9 cellular contexts compared by ENCODE assay signal in genomic region chrX:119734897-119735339, GRCh38. TPM values are rescaled to one million over a fixed set of nuclear protein-coding genes. Genes with fewer than 3 reads are reported as not detected.
DNase-seq lines count a peak whose midpoint lies in the region; ATAC-seq, FAIRE-seq and TF ChIP-seq lines count a peak whose summit lies in the region.
"Had no signal": no experiment of that assay in that cellular context is flagged by ENCODE, and none has a peak within 500 bp of the region (broad histone marks: within the 10 kb centered on the region; RNA-seq: fewer than 3 reads in every experiment).

No MANE protein-coding gene starts in this region.

- H3K4me1 ChIP-seq in breast epithelium: no peaks in the 10 kb centered on the region

- no TSS peak for BruUV-seq in MCF 10A (replicated peaks; lab: Mats Ljungman, UMichigan)

- H3K4me3 Mint-ChIP-seq in MCF 10A (ENCODE audit: unreplicated experiment): no peak overlapping the region

- H3K36me3 ChIP-seq in breast epithelium (no peaks in the 10 kb centered on the region), WERI-Rb-1 (no peaks in the 10 kb centered on the region)

- H3K4me1 Mint-ChIP-seq in MCF 10A (ENCODE audit: insufficient read depth, unreplicated experiment): peaks cover 6% of the 10 kb centered on the region

- no peaks in the 10 kb centered on the region for H3K36me3 Mint-ChIP-seq in MCF 10A (ENCODE audit: insufficient read depth, unreplicated experiment)

- H3K9me3 Mint-ChIP-seq in MCF 10A (ENCODE audit: unreplicated experiment): no peaks in the 10 kb centered on the region

- H3K27me3 Mint-ChIP-seq in MCF 10A (ENCODE audit: insufficient read depth, unreplicated experiment): peaks cover 18% of the 10 kb centered on the region

- DNase-seq in MCF 10A (ENCODE audit: unreplicated experiment) (peak; percentile 45), breast epithelium (ENCODE audit: low spot score in 2 of 2) (no peak), left lobe of liver (ENCODE audit: low spot score) (peak; percentile 76), WERI-Rb-1 (no peak), activated gamma-delta T cell (lab: John Stamatoyannopoulos, UW) (no peak), AML-193 (lab: John Stamatoyannopoulos, UW) (no peak), H54 (ENCODE audit: insufficient read length, low spot score) (no peak)

- TF ChIP-seq CTCF in MCF 10A (IDR thresholded peaks at IDR 0.05; ENCODE audit: unreplicated experiment) (no peak), breast epithelium (IDR thresholded peaks at IDR 0.05) (no peak), WERI-Rb-1 (IDR thresholded peaks at IDR 0.05; ENCODE audit: low read depth, low read length) (no peak)

- no peak overlapping the region for H3K4me3 ChIP-seq in breast epithelium
- H3K4me3 ChIP-seq in WERI-Rb-1 (ENCODE audit: low read depth, low read length): no peak overlapping the region

- ATAC-seq in SK-N-SH treated with all-trans-retinoic acid at 6 μM for 48 hours (peak; percentile 72), left lobe of liver (peak; percentile 89)

- no peak overlapping the region for H3K27ac Mint-ChIP-seq in MCF 10A (ENCODE audit: low read depth, unreplicated experiment)

- H3K27me3 ChIP-seq in breast epithelium (peaks cover 0 to 26% of the 10 kb centered on the region in 2 donors), WERI-Rb-1 (ENCODE audit: insufficient read depth, low read depth, severe bottlenecking) (peaks cover 11% of the 10 kb centered on the region)

- H3K9me3 ChIP-seq in breast epithelium (no peaks in the 10 kb centered on the region), WERI-Rb-1 (ENCODE audit: severe bottlenecking) (no peaks in the 10 kb centered on the region)

- TF ChIP-seq POLR2A in breast epithelium (IDR thresholded peaks at IDR 0.05): no peak
- no peak for TF ChIP-seq POLR2A in H54 (IDR thresholded peaks at IDR 0.05; ENCODE audit: low read depth, low read length)

- CTCF ChIA-PET in MCF 10A (lab: Yijun Ruan, JAX): interaction anchor here (0.6 to 1.2 kb wide), 3 partner anchors 125 to 219 kb away, joined by 3 to 4 read pairs (median 3); no protein-coding TSS in a partner anchor

- intact Hi-C loops in MCF 10A (cut with micrococcal nuclease): no loop called here
- intact Hi-C loops in breast epithelium (cut with DNase I; ENCODE audit: low total_unique reads): no loop called here

- POLR2A ChIA-PET in MCF 10A (lab: Yijun Ruan, JAX): interaction anchor here (0.6 to 0.7 kb wide), 2 partner anchors 26 to 142 kb away, joined by 3 to 4 read pairs; no protein-coding TSS in a partner anchor

- no peak for FAIRE-seq in H54 (lab: Jason Lieb, UNC)
- FAIRE-seq: H1 had no signal

- H3K27ac ChIP-seq in breast epithelium (no peak overlapping the region), WERI-Rb-1 (no peak overlapping the region)

TF ChIP-seq in SK-N-SH treated with all-trans-retinoic acid at 6 μM for 48 hours, 23 proteins besides CTCF, POLR2A, EP300 and RAD21 (continues in another document):
- TF ChIP-seq TCF4 (CRISPR knock-in tag; IDR thresholded peaks at IDR 0.05; ENCODE audit: borderline replicate concordance): no peak
- no peak for TF ChIP-seq RARB (CRISPR knock-in tag; IDR thresholded peaks at IDR 0.05)
- TF ChIP-seq ZC3H10 (CRISPR knock-in tag; IDR thresholded peaks at IDR 0.05): no peak
- TF ChIP-seq ZNF565 (CRISPR knock-in tag; conservative IDR thresholded peaks at IDR 0.05; ENCODE audit: low read depth): no peak
- TF ChIP-seq BACH2 (CRISPR knock-in tag; IDR thresholded peaks at IDR 0.05; ENCODE audit: borderline replicate concordance): no peak
- TF ChIP-seq ISL1 (CRISPR knock-in tag; IDR thresholded peaks at IDR 0.05): no peak
- TF ChIP-seq POU6F1 (CRISPR knock-in tag; IDR thresholded peaks at IDR 0.05; ENCODE audit: borderline replicate concordance, low read depth): no peak
- TF ChIP-seq ZFP30 (CRISPR knock-in tag; IDR thresholded peaks at IDR 0.05): no peak
- no peak for TF ChIP-seq PATZ1 (CRISPR knock-in tag; IDR thresholded peaks at IDR 0.05; ENCODE audit: borderline replicate concordance)
- no peak for TF ChIP-seq CSDC2 (CRISPR knock-in tag; IDR thresholded peaks at IDR 0.05)
- no peak for TF ChIP-seq ESRRG (CRISPR knock-in tag; IDR thresholded peaks at IDR 0.05)
- TF ChIP-seq PPARA (CRISPR knock-in tag; IDR thresholded peaks at IDR 0.05; ENCODE audit: borderline replicate concordance): no peak
- no peak for TF ChIP-seq TSHZ2 (CRISPR knock-in tag; IDR thresholded peaks at IDR 0.05)
- TF ChIP-seq ZFP3 (CRISPR knock-in tag; IDR thresholded peaks at IDR 0.05): no peak
- no peak for TF ChIP-seq ZNF70 (CRISPR knock-in tag; IDR thresholded peaks at IDR 0.05)
- no peak for TF ChIP-seq GLIS3 (CRISPR knock-in tag; IDR thresholded peaks at IDR 0.05)
- TF ChIP-seq CSRNP3 (CRISPR knock-in tag; IDR thresholded peaks at IDR 0.05): no peak
- no peak for TF ChIP-seq ZNF8 (CRISPR knock-in tag; IDR thresholded peaks at IDR 0.05)
- no peak for TF ChIP-seq SNAI2 (CRISPR knock-in tag; IDR thresholded peaks at IDR 0.05)

RNA-seq across cellular contexts. Expression of gene SOWAHD, which starts 23.5 kb away (rescaled TPM):
- not detected in 2 replicates for total RNA-seq in MCF 10A (2022)
- 1 to 10 TPM in 1 of 3 donors, under 1 TPM in 1, not detected in 1; 0.33 to 1.9 TPM for total RNA-seq in breast epithelium
- 0.45 TPM for total RNA-seq in left lobe of liver

RNA-seq across cellular contexts. Expression of gene SEPTIN6, which starts 42.0 kb away (rescaled TPM):
- total RNA-seq in MCF 10A (2022) (3.8 and 4.7 TPM in 2 replicates), breast epithelium (10 to 100 TPM; 13.1 to 29.2 (median 23.3) TPM), left lobe of liver (13.7 TPM)

RNA-seq across cellular contexts. Expression of gene RPL39, which starts 56.5 kb away (rescaled TPM):
- total RNA-seq in MCF 10A (2022): 1,826 and 1,944 TPM in 2 replicates
- total RNA-seq in breast epithelium: 1,000 to 10,000 TPM; 7,705 to 9,033 (median 8,363) TPM
- 513 TPM for total RNA-seq in left lobe of liver

Comparison
In these comparisons a context has a peak if more than half of its experiments do, and no peak if none do; other contexts are left out.
1. DNase-seq: peak in MCF 10A (single experiment) and left lobe of liver (single experiment); none in breast epithelium (0 of 2), WERI-Rb-1 (single experiment), activated gamma-delta T cell (single experiment), AML-193 (0 of 2) and H54 (single experiment).